In genomic region chr9:120904999-120905793, GRCh38 we compare ENCODE assay signal across 11 cellular contexts. TPM values are rescaled to one million over a fixed set of nuclear protein-coding genes. Genes with fewer than 3 reads are reported as not detected.
DNase-seq lines count a peak whose midpoint lies in the region; ATAC-seq and TF ChIP-seq lines count a peak whose summit lies in the region.
"Had no signal": no experiment of that assay in that cellular context is flagged by ENCODE, and none has a peak within 500 bp of the region (broad histone marks: within the 10 kb centered on the region; RNA-seq: fewer than 3 reads in every experiment).

No MANE protein-coding gene starts in this region.

- peaks cover 89% of the 10 kb centered on the region for H3K4me1 Mint-ChIP-seq in activated naive CD4-positive, alpha-beta T cell treated with anti-CD3 and anti-CD28 coated beads, Interleukin-2, amount 10 ng/mL, durations not matched to agents 7 days and 5 days
- peaks cover 79% of the 10 kb centered on the region for H3K4me1 Mint-ChIP-seq in activated T-helper 2 cell treated with anti-CD3 and anti-CD28 coated beads, Interferon-gamma antibody, Interleukin-2, Interleukin-4, amounts not matched to agents 10 μg/mL and 5 μg/mL and 100 μg/mL, durations not matched to agents 14 hours and 24 hours and 36 hours (ENCODE audit: low read depth)

- 92% methylated on average over 17 of the region's 17 CpGs for WGBS in thymus

- peak overlapping the region; percentile 26 for H3K4me3 Mint-ChIP-seq in activated naive CD4-positive, alpha-beta T cell treated with anti-CD3 and anti-CD28 coated beads, Interleukin-2, amount 10 ng/mL, durations not matched to agents 7 days and 5 days
- peak overlapping the region; percentile 4 for H3K4me3 Mint-ChIP-seq in activated T-helper 2 cell treated with anti-CD3 and anti-CD28 coated beads, Interferon-gamma antibody, Interleukin-2, Interleukin-4, amounts not matched to agents 10 μg/mL and 5 μg/mL and 100 μg/mL, durations not matched to agents 14 hours and 24 hours and 36 hours (ENCODE audit: low read depth)

- H3K27ac Mint-ChIP-seq in activated naive CD4-positive, alpha-beta T cell treated with anti-CD3 and anti-CD28 coated beads, Interleukin-2, amount 10 ng/mL, durations not matched to agents 7 days and 5 days = peak overlapping the region; percentile 97
- peak overlapping the region; percentile 78 for H3K27ac Mint-ChIP-seq in activated T-helper 2 cell treated with anti-CD3 and anti-CD28 coated beads, Interferon-gamma antibody, Interleukin-2, Interleukin-4, amounts not matched to agents 10 μg/mL and 5 μg/mL and 100 μg/mL, durations not matched to agents 14 hours and 24 hours and 36 hours

- in situ Hi-C loops in GM13977 (cut with MboI; ENCODE audit: low pct_unique_long_range_greater_than_20kb, low sequenced_read_pairs, unreplicated experiment) = no loop called here

- H3K9me3 Mint-ChIP-seq in activated naive CD4-positive, alpha-beta T cell treated with anti-CD3 and anti-CD28 coated beads, Interleukin-2, amount 10 ng/mL, durations not matched to agents 7 days and 5 days = no peaks in the 10 kb centered on the region
- H3K9me3 Mint-ChIP-seq in activated T-helper 2 cell treated with anti-CD3 and anti-CD28 coated beads, Interferon-gamma antibody, Interleukin-2, Interleukin-4, amounts not matched to agents 10 μg/mL and 5 μg/mL and 100 μg/mL, durations not matched to agents 14 hours and 24 hours and 36 hours = no peaks in the 10 kb centered on the region

- H3K4me3 ChIP-seq in thymus (ENCODE audit: low read length) = no peak overlapping the region

- H3K27ac ChIP-seq in thymus (ENCODE audit: low read depth) = peak overlapping the region; percentile 99

- H3K27me3 ChIP-seq in thymus (ENCODE audit: control insufficient read depth, insufficient read depth) = no peaks in the 10 kb centered on the region

- TF ChIP-seq CTCF in GM13977 (IDR thresholded peaks at IDR 0.05; ENCODE audit: extremely low read depth, insufficient read depth, missing control alignments) = no peak

- H3K4me1 ChIP-seq in thymus (ENCODE audit: control insufficient read depth, insufficient read depth, low read length) = peaks cover 71% of the 10 kb centered on the region

- peaks cover 90% of the 10 kb centered on the region for H3K36me3 Mint-ChIP-seq in activated naive CD4-positive, alpha-beta T cell treated with anti-CD3 and anti-CD28 coated beads, Interleukin-2, amount 10 ng/mL, durations not matched to agents 7 days and 5 days
- H3K36me3 Mint-ChIP-seq in activated T-helper 2 cell treated with anti-CD3 and anti-CD28 coated beads, Interferon-gamma antibody, Interleukin-2, Interleukin-4, amounts not matched to agents 10 μg/mL and 5 μg/mL and 100 μg/mL, durations not matched to agents 14 hours and 24 hours and 36 hours (ENCODE audit: low read depth) = peaks cover 97% of the 10 kb centered on the region

- intact Hi-C loops in activated T-helper 2 cell treated with anti-CD3 and anti-CD28 coated beads, Interferon-gamma antibody, Interleukin-2, Interleukin-4, amounts not matched to agents 10 μg/mL and 5 μg/mL and 100 μg/mL, durations not matched to agents 14 hours and 24 hours and 36 hours (cut with micrococcal nuclease) = no loop called here

- no peak for ATAC-seq in GM18520 (IDR thresholded peaks at IDR 0.05; ENCODE audit: unreplicated experiment)
- ATAC-seq: left lobe of liver, Panc1 had no signal

- CTCF ChIA-PET in activated naive CD4-positive, alpha-beta T cell treated with anti-CD3 and anti-CD28 coated beads, Interleukin-2, amount 10 ng/mL, durations not matched to agents 7 days and 5 days (lab: Charles Lee) = interaction anchor here (0.8 to 1.7 kb wide), 4 partner anchors 13 to 36 kb away, joined by 3 to 6 read pairs (median 3); no protein-coding TSS in a partner anchor

- H3K9me3 ChIP-seq in thymus (ENCODE audit: control insufficient read depth) = no peaks in the 10 kb centered on the region

- H3K27me3 Mint-ChIP-seq in activated naive CD4-positive, alpha-beta T cell treated with anti-CD3 and anti-CD28 coated beads, Interleukin-2, amount 10 ng/mL, durations not matched to agents 7 days and 5 days = no peaks in the 10 kb centered on the region
- no peaks in the 10 kb centered on the region for H3K27me3 Mint-ChIP-seq in activated T-helper 2 cell treated with anti-CD3 and anti-CD28 coated beads, Interferon-gamma antibody, Interleukin-2, Interleukin-4, amounts not matched to agents 10 μg/mL and 5 μg/mL and 100 μg/mL, durations not matched to agents 14 hours and 24 hours and 36 hours (ENCODE audit: low read depth)

- DNase-seq in activated naive CD4-positive, alpha-beta T cell treated with anti-CD3 and anti-CD28 coated beads, Interleukin-2, amount 10 ng/mL, durations not matched to agents 7 days and 5 days = no peak
- no peak for DNase-seq in activated naive CD4-positive, alpha-beta T cell treated with Interleukin-2 at 50 U/mL for 16 hours
- DNase-seq in NAMALWA (ENCODE audit: low spot score) (peak; percentile 40), GM13977 (ENCODE audit: low spot score) (no peak), NCI-H146 (lab: John Stamatoyannopoulos, UW) (no peak)
- no peak for DNase-seq in activated T-helper 2 cell treated with anti-CD3 and anti-CD28 coated beads, Interferon-gamma antibody, Interleukin-2, Interleukin-4, amounts not matched to agents 10 μg/mL and 5 μg/mL and 100 μg/mL, durations not matched to agents 14 hours and 24 hours and 36 hours (ENCODE audit: low spot score)
- DNase-seq: NCI-H1105 treated with DMSO at 0.1 percent for 48 hours had no signal

- peaks cover 3% of the 10 kb centered on the region for H3K36me3 ChIP-seq in thymus (ENCODE audit: control insufficient read depth, insufficient read depth)

RNA-seq across cellular contexts. Expression of gene TRAF1, which starts 21.4 kb away (rescaled TPM):
- 164 TPM in 2 replicates for total RNA-seq in activated T-helper 2 cell treated with anti-CD3 and anti-CD28 coated beads, Interferon-gamma antibody, Interleukin-2, Interleukin-4, amounts not matched to agents 10 μg/mL and 5 μg/mL and 100 μg/mL, durations not matched to agents 14 hours and 24 hours and 36 hours
- 21.7 TPM for polyA plus RNA-seq in thymus

RNA-seq across cellular contexts. Expression of gene PHF19, which starts 28.2 kb away (rescaled TPM):
- 167 and 170 TPM in 2 replicates for total RNA-seq in activated T-helper 2 cell treated with anti-CD3 and anti-CD28 coated beads, Interferon-gamma antibody, Interleukin-2, Interleukin-4, amounts not matched to agents 10 μg/mL and 5 μg/mL and 100 μg/mL, durations not matched to agents 14 hours and 24 hours and 36 hours
- polyA plus RNA-seq in thymus = 32.6 TPM
